In genomic region chr3:150344079-150344478, GRCh38 we compare ENCODE assay signal across 17 cellular contexts.
A peak's percentile ranks its signal among the peaks of the same experiment; 100 is the strongest.
DNase-seq lines count a peak whose midpoint lies in the region; ATAC-seq and TF ChIP-seq lines count a peak whose summit lies in the region.
"Had no signal": no experiment of that assay in that cellular context is flagged by ENCODE, and none has a peak within 500 bp of the region (broad histone marks: within the 10 kb centered on the region; RNA-seq: fewer than 3 reads in every experiment).

No MANE protein-coding gene starts in this region.

- no peak overlapping the region for H3K14ac ChIP-seq in H9 (ENCODE audit: insufficient read depth, low read length)
- no peak overlapping the region for H3K14ac ChIP-seq in trophoblast cell (ENCODE audit: low read length)

- no peaks in the 10 kb centered on the region for H3K79me2 ChIP-seq in H9 (ENCODE audit: insufficient read depth, low read length)
- H3K79me2 ChIP-seq in PC-3 (ENCODE audit: low read length), result 0 out of 2 replicates have a peak, but pooled peaks cover 4% of the 10 kb centered on the region
- H3K79me2 ChIP-seq in trophoblast cell (ENCODE audit: control insufficient read depth, insufficient read depth, low read length, poor library complexity), result no peaks in the 10 kb centered on the region

- H3K4me2 ChIP-seq in H9 (ENCODE audit: insufficient read depth, insufficient read length, low read length) (no peak overlapping the region), PC-3 (ENCODE audit: low read length) (peak overlapping the region; percentile 14), trophoblast cell (ENCODE audit: low read length) (no peak overlapping the region)

- H4K20me1 ChIP-seq in H9 (ENCODE audit: control insufficient read depth, insufficient read depth, insufficient read length) (no peaks in the 10 kb centered on the region), PC-3 (ENCODE audit: low read length) (no peaks in the 10 kb centered on the region)

- H3K4me1 Mint-ChIP-seq in H9, result peaks cover 44 to 46% of the 10 kb centered on the region in 2 experiments
- H3K4me1 Mint-ChIP-seq in activated naive CD4-positive, alpha-beta T cell treated with anti-CD3 and anti-CD28 coated beads, Interleukin-2, amount 10 ng/mL, durations not matched to agents 7 days and 5 days, result no peaks in the 10 kb centered on the region
- peaks cover 5% of the 10 kb centered on the region for H3K4me1 Mint-ChIP-seq in stimulated activated naive CD8-positive, alpha-beta T cell treated with anti-CD3 and anti-CD28 coated beads, Interleukin-15, amount 100 ng/mL, for 72 hours
- H3K4me1 Mint-ChIP-seq: B cell; CD4-positive, CD25-positive, alpha-beta regulatory T cell had no signal

- TF ChIP-seq CTCF in H9 (conservative IDR thresholded peaks at IDR 0.05), result no peak
- no peak for TF ChIP-seq CTCF in PC-3 (conservative IDR thresholded peaks at IDR 0.05; ENCODE audit: low read depth, low read length)

- H4K8ac ChIP-seq in H9 (replicated peaks; ENCODE audit: insufficient read length, low read depth, low read length), result no peak overlapping the region
- no peak overlapping the region for H4K8ac ChIP-seq in trophoblast cell (ENCODE audit: low read depth, low read length)

- H3K9ac ChIP-seq in H9 (ENCODE audit: extremely low read depth, insufficient read length, low read length) (no peak overlapping the region), PC-3 (ENCODE audit: low read length) (no peak overlapping the region), trophoblast cell (ENCODE audit: low read length) (no peak overlapping the region)

- no TSS peak for BruUV-seq in PC-3 (replicated peaks; lab: Mats Ljungman, UMichigan)

- ATAC-seq in PC-3, result no peak
- no peak for ATAC-seq in HG03460 (IDR thresholded peaks at IDR 0.05; ENCODE audit: unreplicated experiment)
- no peak for ATAC-seq in stimulated activated naive CD8-positive, alpha-beta T cell treated with anti-CD3 and anti-CD28 coated beads, Interleukin-15, amount 100 ng/mL, for 72 hours

- no peak overlapping the region for H3K4ac ChIP-seq in H9 (ENCODE audit: low read depth, low read length)
- no peak overlapping the region for H3K4ac ChIP-seq in trophoblast cell (ENCODE audit: low read depth, low read length)

- no peak overlapping the region for H4K5ac ChIP-seq in H9 (ENCODE audit: insufficient read length, low read depth, low read length)

- H3K4me3 ChIP-seq in PC-3 (ENCODE audit: low read length) (no peak overlapping the region), trophoblast cell (ENCODE audit: low read depth, low read length) (no peak overlapping the region)

- H3K36me3 ChIP-seq in PC-3 (ENCODE audit: low read depth, low read length) (no peaks in the 10 kb centered on the region), trophoblast cell (ENCODE audit: control insufficient read depth in 1 of 2, insufficient read depth in 2 of 2, low read length in 2 of 2) (no peaks in the 10 kb centered on the region)

- H2AFZ ChIP-seq in H9 (ENCODE audit: low read length) (no peak overlapping the region), PC-3 (ENCODE audit: low read length) (0 out of 2 replicates have a peak overlapping the region, but pooled peaks have one; percentile 10), trophoblast cell (ENCODE audit: insufficient read depth, low read length, poor library complexity) (no peak overlapping the region)

- no peak overlapping the region for H3K18ac ChIP-seq in H9 (ENCODE audit: insufficient read length, low read depth, low read length)
- peak overlapping the region; percentile 47 for H3K18ac ChIP-seq in trophoblast cell (ENCODE audit: low read length)

- WGBS in H9 (ENCODE audit: extremely low coverage, insufficient read length, low lambda C conversion rate), result no CpG with 5 or more reads among the region's 4 CpGs
- no CpG with 5 or more reads among the region's 4 CpGs for WGBS in trophoblast cell (ENCODE audit: extremely low coverage, insufficient coverage, insufficient read length)

- no peaks in the 10 kb centered on the region for H3K9me3 ChIP-seq in H9 (ENCODE audit: control insufficient read depth, low read depth, low read length)
- H3K9me3 ChIP-seq in PC-3 (ENCODE audit: low read length), result no peaks in the 10 kb centered on the region
- H3K9me3 ChIP-seq in trophoblast cell (ENCODE audit: insufficient read depth, low read depth, low read length), result no peaks in the 10 kb centered on the region

- H4K91ac ChIP-seq in H9 (ENCODE audit: insufficient read length, low read depth, low read length) (no peak overlapping the region), trophoblast cell (ENCODE audit: low read depth, low read length) (peak overlapping the region; percentile 58)

- no peak overlapping the region for H3K23ac ChIP-seq in H9 (ENCODE audit: insufficient read length, low read depth, low read length)
- H3K23ac ChIP-seq in trophoblast cell (ENCODE audit: low read length), result no peak overlapping the region

- no peaks in the 10 kb centered on the region for H3K23me2 ChIP-seq in H9 (ENCODE audit: insufficient read length, low read depth, low read length, poor library complexity, severe bottlenecking)

- H3K9me3 Mint-ChIP-seq in H9, result no peaks in the 10 kb centered on the region
- no peaks in the 10 kb centered on the region for H3K9me3 Mint-ChIP-seq in activated naive CD4-positive, alpha-beta T cell treated with anti-CD3 and anti-CD28 coated beads, Interleukin-2, amount 10 ng/mL, durations not matched to agents 7 days and 5 days
- no peaks in the 10 kb centered on the region for H3K9me3 Mint-ChIP-seq in stimulated activated naive CD8-positive, alpha-beta T cell treated with anti-CD3 and anti-CD28 coated beads, Interleukin-15, amount 100 ng/mL, for 72 hours
- H3K9me3 Mint-ChIP-seq: CD4-positive, CD25-positive, alpha-beta regulatory T cell had no signal

- peaks cover 9% of the 10 kb centered on the region for H3F3A ChIP-seq in PC-3 (ENCODE audit: low read length, unreplicated experiment)

- no peak overlapping the region for H2BK5ac ChIP-seq in H9 (ENCODE audit: insufficient read length, low read length)
- H2BK5ac ChIP-seq in trophoblast cell (ENCODE audit: low read depth, low read length, poor library complexity), result peak overlapping the region; percentile 84

- H2AK5ac ChIP-seq in H9 (ENCODE audit: insufficient read length, low read length) (no peak overlapping the region), trophoblast cell (ENCODE audit: low read length) (peak overlapping the region; percentile 66)

- POLR2A ChIA-PET in PC-3 (lab: Charles Lee; ENCODE audit: unreplicated experiment), result interaction anchor here (0.6 kb wide), 1 partner anchor 25 kb away, joined by 3 read pairs; no protein-coding TSS in a partner anchor

- no peak overlapping the region for H2BK20ac ChIP-seq in H9 (ENCODE audit: low read depth, low read length, poor library complexity, severe bottlenecking)

- H3K4me3 Mint-ChIP-seq in H9, result no peak overlapping the region
- H3K4me3 Mint-ChIP-seq in activated naive CD4-positive, alpha-beta T cell treated with anti-CD3 and anti-CD28 coated beads, Interleukin-2, amount 10 ng/mL, durations not matched to agents 7 days and 5 days, result no peak overlapping the region
- H3K4me3 Mint-ChIP-seq in stimulated activated naive CD8-positive, alpha-beta T cell treated with anti-CD3 and anti-CD28 coated beads, Interleukin-15, amount 100 ng/mL, for 72 hours, result no peak overlapping the region
- H3K4me3 Mint-ChIP-seq: B cell; CD4-positive, CD25-positive, alpha-beta regulatory T cell had no signal

- no peak overlapping the region for H3K56ac ChIP-seq in H9 (ENCODE audit: insufficient read length, low read depth, low read length)

- H3K27me3 ChIP-seq in H9 (ENCODE audit: insufficient read depth, low read length) (no peaks in the 10 kb centered on the region), PC-3 (ENCODE audit: low read length) (no peaks in the 10 kb centered on the region), trophoblast cell (ENCODE audit: insufficient read depth, low read length) (no peaks in the 10 kb centered on the region)

- no peaks in the 10 kb centered on the region for H3K9me2 ChIP-seq in PC-3 (replicated peaks; ENCODE audit: low read length)

- no peak overlapping the region for H3T11ph ChIP-seq in H9 (ENCODE audit: low read length)

- no peak overlapping the region for H4K12ac ChIP-seq in trophoblast cell (ENCODE audit: low read depth, low read length)

- CTCF ChIA-PET in PC-3 (lab: Charles Lee), result no interaction called here
- CTCF ChIA-PET in activated naive CD4-positive, alpha-beta T cell treated with anti-CD3 and anti-CD28 coated beads, Interleukin-2, amount 10 ng/mL, durations not matched to agents 7 days and 5 days (lab: Charles Lee), result no interaction called here

- peaks cover 19% of the 10 kb centered on the region; the same call in 1 of the 2 replicates for H3K4me1 ChIP-seq in H9 (ENCODE audit: insufficient read depth, low read length)
- peaks cover 65% of the 10 kb centered on the region for H3K4me1 ChIP-seq in PC-3 (ENCODE audit: insufficient read depth, low read length)
- H3K4me1 ChIP-seq in trophoblast cell (ENCODE audit: control insufficient read depth in 1 of 2, insufficient read depth in 2 of 2, low read length in 2 of 2), result peaks cover 5 to 13% of the 10 kb centered on the region in 2 experiments

- DNase-seq in H9 (no peak), PC-3 (no peak), epithelial cell of prostate (ENCODE audit: low read depth, low spot score) (no peak), trophoblast cell (no peak)
- no peak for DNase-seq in activated naive CD4-positive, alpha-beta T cell treated with anti-CD3 and anti-CD28 coated beads, Interleukin-2, amount 10 ng/mL, durations not matched to agents 7 days and 5 days
- DNase-seq in activated CD4-positive, CD25-positive, alpha-beta regulatory T cell treated with anti-CD3 and anti-CD28 coated beads, Interleukin-2, amount 50 U/mL, for 72 hours, result no peak
- no peak for DNase-seq in stimulated activated naive CD8-positive, alpha-beta T cell treated with anti-CD3 and anti-CD28 coated beads, Interleukin-15, amount 100 ng/mL, for 72 hours
- DNase-seq: CD4-positive, CD25-positive, alpha-beta regulatory T cell; DMS53; H7; NCI-H2081 treated with DMSO at 0.1 percent for 48 hours; NCI-H510A; NCI-H82; Right ventricle myocardium superior had no signal

- intact Hi-C loops in PC-3 (cut with micrococcal nuclease), result loop anchor here (2.0 kb wide), 1 partner anchor 151 kb away; no protein-coding TSS in a partner anchor

- H2BK12ac ChIP-seq in H9 (ENCODE audit: insufficient read length, low read depth, low read length) (peak overlapping the region; percentile 29), trophoblast cell (ENCODE audit: low read length) (peak overlapping the region; percentile 97)

- H3K27me3 Mint-ChIP-seq in H9 (ENCODE audit: low read depth), result no peaks in the 10 kb centered on the region
- H3K27me3 Mint-ChIP-seq in activated naive CD4-positive, alpha-beta T cell treated with anti-CD3 and anti-CD28 coated beads, Interleukin-2, amount 10 ng/mL, durations not matched to agents 7 days and 5 days, result peaks cover 13% of the 10 kb centered on the region
- peaks cover 28% of the 10 kb centered on the region for H3K27me3 Mint-ChIP-seq in stimulated activated naive CD8-positive, alpha-beta T cell treated with anti-CD3 and anti-CD28 coated beads, Interleukin-15, amount 100 ng/mL, for 72 hours

- H3K79me1 ChIP-seq in H9 (ENCODE audit: insufficient read depth, low read depth, low read length, poor library complexity, severe bottlenecking), result no peaks in the 10 kb centered on the region
- peaks cover 9% of the 10 kb centered on the region for H3K79me1 ChIP-seq in trophoblast cell (ENCODE audit: low read length)

- H3K27ac Mint-ChIP-seq in H9, result peak overlapping the region in 2 of 3 experiments; percentile 6 to 88; a peak in 3 of 7 replicates
- no peak overlapping the region for H3K27ac Mint-ChIP-seq in activated naive CD4-positive, alpha-beta T cell treated with anti-CD3 and anti-CD28 coated beads, Interleukin-2, amount 10 ng/mL, durations not matched to agents 7 days and 5 days
- no peak overlapping the region for H3K27ac Mint-ChIP-seq in stimulated activated naive CD8-positive, alpha-beta T cell treated with anti-CD3 and anti-CD28 coated beads, Interleukin-15, amount 100 ng/mL, for 72 hours
- H3K27ac Mint-ChIP-seq: B cell; CD4-positive, CD25-positive, alpha-beta regulatory T cell had no signal

- H3K27ac ChIP-seq in H9 (ENCODE audit: insufficient read length, low read depth, low read length) (peak overlapping the region; percentile 36), PC-3 (ENCODE audit: low read length) (peak overlapping the region; percentile 34; the same call in 1 of the 2 replicates), epithelial cell of prostate (peak overlapping the region; percentile 98), trophoblast cell (ENCODE audit: low read depth, low read length) (no peak overlapping the region)
- H3K27ac ChIP-seq: HL-60 had no signal

- no peak overlapping the region for H2BK15ac ChIP-seq in H9 (ENCODE audit: low read depth, low read length)

- no peak overlapping the region for H2BK120ac ChIP-seq in H9 (ENCODE audit: low read depth, low read length, poor library complexity, severe bottlenecking)
- peak overlapping the region; percentile 85 for H2BK120ac ChIP-seq in trophoblast cell (ENCODE audit: insufficient read depth, low read length, poor library complexity)

- H3K36me3 Mint-ChIP-seq in H9 (ENCODE audit: insufficient read depth in 1 of 3, low read depth in 3 of 3), result no peaks in the 10 kb centered on the region
- no peaks in the 10 kb centered on the region for H3K36me3 Mint-ChIP-seq in activated naive CD4-positive, alpha-beta T cell treated with anti-CD3 and anti-CD28 coated beads, Interleukin-2, amount 10 ng/mL, durations not matched to agents 7 days and 5 days
- H3K36me3 Mint-ChIP-seq: CD4-positive, CD25-positive, alpha-beta regulatory T cell had no signal

Comparison
In these comparisons a context has a peak if more than half of its experiments do, and no peak if none do; other contexts are left out.
1. H3K27ac Mint-ChIP-seq: peak in H9 (2 of 3); none in activated naive CD4-positive, alpha-beta T cell treated with anti-CD3 and anti-CD28 coated beads, Interleukin-2, amount 10 ng/mL, durations not matched to agents 7 days and 5 days (single experiment) and stimulated activated naive CD8-positive, alpha-beta T cell treated with anti-CD3 and anti-CD28 coated beads, Interleukin-15, amount 100 ng/mL, for 72 hours (0 of 2).